ENCODE assay signal across 8 cellular contexts in genomic region chr11:85627332-85627997, GRCh38. TPM values are rescaled to one million over a fixed set of nuclear protein-coding genes. Genes with fewer than 3 reads are reported as not detected.
DNase-seq lines count a peak whose midpoint lies in the region; ATAC-seq and TF ChIP-seq lines count a peak whose summit lies in the region.

TSS of gene DLG2 (minus strand) at chr11:85627344.

- POLR2A ChIA-PET in activated CD8-positive, alpha-beta T cell treated with anti-CD3 and anti-CD28 coated beads, Interleukin-2, amount 10 ng/mL, durations not matched to agents 7 days and 5 days (lab: Charles Lee) = interaction anchor here (0.6 to 3.9 kb wide), 8 partner anchors 10 to 556 kb away, joined by 3 to 34 read pairs (median 6); partner anchors contain the start of genes CCDC83, CREBZF and TMEM126A

- DNase-seq in activated CD4-positive, alpha-beta T cell treated with anti-CD3 and anti-CD28 coated beads for 4 hours = peak; percentile 2 to 12
- DNase-seq in activated CD4-positive, alpha-beta T cell treated with anti-CD3 and anti-CD28 coated beads, Interleukin-2, amount 50 U/mL, for 4 hours = no peak
- DNase-seq in Jurkat, Clone E6-1 (ENCODE audit: low read depth, low spot score) = no peak
- peak; percentile 25 for DNase-seq in activated CD8-positive, alpha-beta T cell treated with anti-CD3 and anti-CD28 coated beads, Interleukin-2, amount 10 ng/mL, durations not matched to agents 7 days and 5 days
- DNase-seq in fibroblast of lung (ENCODE audit: low read depth in 2 of 2) (peak; percentile 41 to 52), myocyte (ENCODE audit: low read depth) (peak; percentile 46), iPS-NIHi11 (ENCODE audit: low spot score) (no peak), DMS153 treated with DMSO at 0.1 percent for 48 hours (lab: John Stamatoyannopoulos, UW; ENCODE audit: unreplicated experiment) (no peak)

- no peak for TF ChIP-seq CTCF in fibroblast of lung (conservative IDR thresholded peaks at IDR 0.05 in 1 of 2, IDR thresholded peaks at IDR 0.05 in 1 of 2; ENCODE audit: low read depth in 1 of 2, low read length in 2 of 2)

- peak within 1 kb of the TSS; percentile 81 for H3K27ac ChIP-seq in fibroblast of lung (ENCODE audit: insufficient read depth, low read length)

- peak within 1 kb of the TSS; percentile 91 for H3K27ac Mint-ChIP-seq in activated CD8-positive, alpha-beta T cell treated with anti-CD3 and anti-CD28 coated beads, Interleukin-2, amount 10 ng/mL, durations not matched to agents 7 days and 5 days

- no peaks in the 10 kb centered on the region for H3K27me3 ChIP-seq in fibroblast of lung (ENCODE audit: control insufficient read depth, insufficient read depth, low read length)

- H3K36me3 ChIP-seq in fibroblast of lung (ENCODE audit: control insufficient read depth, insufficient read depth, low read length) = no peaks in the 10 kb centered on the region

- peak within 1 kb of the TSS; percentile 78 for H2AFZ ChIP-seq in fibroblast of lung (ENCODE audit: low read length)

- no peaks in the 10 kb centered on the region for H3K9me3 ChIP-seq in fibroblast of lung (ENCODE audit: control insufficient read depth, insufficient read depth, low read depth, low read length)

- H4K20me1 ChIP-seq in fibroblast of lung (ENCODE audit: control insufficient read depth, extremely low read depth, insufficient read depth, low read length) = no peaks in the 10 kb centered on the region

- H3K9me3 Mint-ChIP-seq in activated CD8-positive, alpha-beta T cell treated with anti-CD3 and anti-CD28 coated beads, Interleukin-2, amount 10 ng/mL, durations not matched to agents 7 days and 5 days (ENCODE audit: insufficient read depth) = no peaks in the 10 kb centered on the region

- peak; percentile 1 for ATAC-seq in activated CD8-positive, alpha-beta T cell treated with anti-CD3 and anti-CD28 coated beads, Interleukin-2, amount 10 ng/mL, durations not matched to agents 7 days and 5 days

- peak within 1 kb of the TSS; percentile 88 for H3K4me2 ChIP-seq in fibroblast of lung (ENCODE audit: extremely low read depth, insufficient read depth, low read length)

- peaks cover 4% of the 10 kb centered on the region for H3K27me3 Mint-ChIP-seq in activated CD8-positive, alpha-beta T cell treated with anti-CD3 and anti-CD28 coated beads, Interleukin-2, amount 10 ng/mL, durations not matched to agents 7 days and 5 days (ENCODE audit: low read depth)

- H3K4me3 Mint-ChIP-seq in activated CD8-positive, alpha-beta T cell treated with anti-CD3 and anti-CD28 coated beads, Interleukin-2, amount 10 ng/mL, durations not matched to agents 7 days and 5 days = peak within 1 kb of the TSS; percentile 99

- peak within 1 kb of the TSS; percentile 59 for H3K9ac ChIP-seq in fibroblast of lung (ENCODE audit: insufficient read depth, low read length)

- peaks cover 28% of the 10 kb centered on the region for H3K79me2 ChIP-seq in fibroblast of lung (ENCODE audit: control insufficient read depth, insufficient read depth, low read length)

- CTCF ChIA-PET in activated CD8-positive, alpha-beta T cell treated with anti-CD3 and anti-CD28 coated beads, Interleukin-2, amount 10 ng/mL, durations not matched to agents 7 days and 5 days (lab: Charles Lee) = interaction anchor here (0.9 to 5.1 kb wide), 4 partner anchors 20 to 199 kb away, joined by 3 to 31 read pairs (median 4); partner anchors contain the start of gene TMEM126A

- H3K4me1 ChIP-seq in fibroblast of lung (ENCODE audit: control insufficient read depth, extremely low read depth, insufficient read depth, low read length) = no peaks in the 10 kb centered on the region

- peak within 1 kb of the TSS; percentile 93 for H3K4me3 ChIP-seq in Jurkat, Clone E6-1 (ENCODE audit: low read length)
- H3K4me3 ChIP-seq in fibroblast of lung (replicated peaks in 1 of 4; ENCODE audit: control extremely low read depth in 1 of 4, insufficient read depth in 1 of 4, low read depth in 3 of 4, low read length in 4 of 4) = peak within 1 kb of the TSS; percentile 51 to 87 (median 73)

- H3K4me1 Mint-ChIP-seq in activated CD8-positive, alpha-beta T cell treated with anti-CD3 and anti-CD28 coated beads, Interleukin-2, amount 10 ng/mL, durations not matched to agents 7 days and 5 days (ENCODE audit: low read depth) = peaks cover 40% of the 10 kb centered on the region

- H3K36me3 Mint-ChIP-seq in activated CD8-positive, alpha-beta T cell treated with anti-CD3 and anti-CD28 coated beads, Interleukin-2, amount 10 ng/mL, durations not matched to agents 7 days and 5 days (ENCODE audit: low read depth) = peaks cover 15% of the 10 kb centered on the region

RNA-seq across cellular contexts. Expression of gene DLG2, which starts in this region (rescaled TPM):
- polyA plus RNA-seq in Jurkat, Clone E6-1 (2012; ENCODE audit: insufficient read depth, insufficient read length) = 1.3 TPM
- total RNA-seq in activated CD8-positive, alpha-beta T cell treated with anti-CD3 and anti-CD28 coated beads, Interleukin-2, amount 10 ng/mL, durations not matched to agents 7 days and 5 days = 1 to 10 TPM; 1.3 to 1.6 TPM
- total RNA-seq in fibroblast of lung = 2.1 and 2.3 TPM in 2 replicates
- polyA plus RNA-seq in fibroblast of lung = 0.54 and 0.77 TPM in 2 replicates
- 0.44 and 0.55 TPM in 2 replicates for polyA plus RNA-seq in fibroblast of lung (2012)
- polyA minus RNA-seq in fibroblast of lung (ENCODE audit: low replicate concordance) = 1.3 TPM in 1 of 2 replicates, not detected in the other
- total RNA-seq in myocyte = 7.9 and 9.5 TPM in 2 replicates
- 4.3 TPM for polyA plus RNA-seq in myocyte (2012)

Comparison
In these comparisons a context has a peak if more than half of its experiments do, and no peak if none do; other contexts are left out.
1. DNase-seq: peak in activated CD4-positive, alpha-beta T cell treated with anti-CD3 and anti-CD28 coated beads for 4 hours (2 of 2), activated CD8-positive, alpha-beta T cell treated with anti-CD3 and anti-CD28 coated beads, Interleukin-2, amount 10 ng/mL, durations not matched to agents 7 days and 5 days (single experiment), fibroblast of lung (2 of 2) and myocyte (single experiment); none in activated CD4-positive, alpha-beta T cell treated with anti-CD3 and anti-CD28 coated beads, Interleukin-2, amount 50 U/mL, for 4 hours (0 of 2), Jurkat, Clone E6-1 (single experiment), iPS-NIHi11 (single experiment) and DMS153 treated with DMSO at 0.1 percent for 48 hours (single experiment).